In genomic region chr14:38409081-38409705, GRCh38 we compare ENCODE assay signal across 37 cellular contexts.
DNase-seq lines count a peak whose midpoint lies in the region; ATAC-seq, FAIRE-seq and TF ChIP-seq lines count a peak whose summit lies in the region.
"Had no signal": no experiment of that assay in that cellular context is flagged by ENCODE, and none has a peak within 500 bp of the region (broad histone marks: within the 10 kb centered on the region; RNA-seq: fewer than 3 reads in every experiment).

No MANE protein-coding gene starts in this region.

- H3F3A ChIP-seq in smooth muscle cell (ENCODE audit: low read depth): no peaks in the 10 kb centered on the region

- H3K9me3 Mint-ChIP-seq in astrocyte (ENCODE audit: unreplicated experiment): no peaks in the 10 kb centered on the region
- H3K9me3 Mint-ChIP-seq: activated T-helper 17 cell treated with anti-CD3 and anti-CD28 coated beads, Interleukin-2, amount 50 U/mL, for 72 hours had no signal

- H3K4me2 ChIP-seq in astrocyte (ENCODE audit: low read length): peak overlapping the region; percentile 18
- H3K4me2 ChIP-seq in smooth muscle cell: peak overlapping the region; percentile 0

- no peaks in the 10 kb centered on the region for H3K36me3 Mint-ChIP-seq in astrocyte (ENCODE audit: low read depth, unreplicated experiment)
- H3K36me3 Mint-ChIP-seq: natural killer cell treated with Interleukin-12 subunit alpha and Interleukin-12 subunit beta and Interleukin-15 and Interleukin-18, amount 100 ng/mL, for 72 hours had no signal

- H3K27me3 ChIP-seq in astrocyte (ENCODE audit: insufficient read depth, low read length) (no peaks in the 10 kb centered on the region), smooth muscle cell (ENCODE audit: low read depth) (no peaks in the 10 kb centered on the region)
- H3K27me3 ChIP-seq: cardiac muscle cell, foreskin keratinocyte, heart left ventricle had no signal

- H3K9ac ChIP-seq in astrocyte (ENCODE audit: low read length) (no peak overlapping the region), smooth muscle cell (ENCODE audit: low read depth) (no peak overlapping the region)

- H3K27ac Mint-ChIP-seq in astrocyte (ENCODE audit: unreplicated experiment): no peak overlapping the region
- H3K27ac Mint-ChIP-seq: activated T-helper 17 cell treated with anti-CD3 and anti-CD28 coated beads, Interleukin-2, amount 50 U/mL, for 72 hours; natural killer cell treated with Interleukin-12 subunit alpha and Interleukin-12 subunit beta and Interleukin-15 and Interleukin-18, amount 100 ng/mL, for 72 hours had no signal

- H3K4me3 ChIP-seq in astrocyte (ENCODE audit: insufficient read depth, low read depth, low read length) (no peak overlapping the region), foreskin fibroblast (ENCODE audit: low read depth in 1 of 2, low read length in 2 of 2) (no peak overlapping the region), smooth muscle cell (no peak overlapping the region)
- H3K4me3 ChIP-seq: cardiac muscle cell, coronary artery, heart left ventricle, thoracic aorta had no signal

- H3K9me3 ChIP-seq in astrocyte (ENCODE audit: insufficient read depth, low read depth, low read length): no peaks in the 10 kb centered on the region
- no peaks in the 10 kb centered on the region for H3K9me3 ChIP-seq in smooth muscle cell (replicated peaks; ENCODE audit: low read depth)
- H3K9me3 ChIP-seq: heart left ventricle, thoracic aorta had no signal

- DNase-seq in NCI-H1417 (lab: John Stamatoyannopoulos, UW) (peak; percentile 4 to 30 (median 15)), NCI-H1417 treated with DMSO at 0.1 percent for 48 hours (lab: John Stamatoyannopoulos, UW) (no peak), astrocyte (ENCODE audit: low read depth) (peak; percentile 36), foreskin fibroblast (peak; percentile 39 to 55), smooth muscle cell (lab: John Stamatoyannopoulos, UW; ENCODE audit: unreplicated experiment) (no peak), NCI-H1048 (lab: John Stamatoyannopoulos, UW) (no peak)
- DNase-seq: activated CD4-positive, alpha-beta T cell treated with anti-CD3 and anti-CD28 coated beads for 48 hours; activated naive CD4-positive, alpha-beta T cell treated with anti-CD3 and anti-CD28 coated beads, Interleukin-2, amount 50 U/mL, for 16 hours; amniotic stem cell; Calu3; effector memory CD4-positive, alpha-beta T cell; foreskin keratinocyte; heart left ventricle; KG1; MM.1S; NCI-H1436 treated with DMSO at 0.1 percent for 48 hours; NCI-H2081 treated with DMSO at 0.1 percent for 48 hours; NCI-H82; small intestine; stimulated activated CD4-positive, alpha-beta T cell treated with anti-CD3 and anti-CD28 coated beads, Interleukin-2, amount 100 ng/mL, for 24 hours; stimulated activated naive CD8-positive, alpha-beta T cell treated with anti-CD3 and anti-CD28 coated beads, Interleukin-15, Interleukin-2, amounts not matched to agents 100 U/mL and 50 U/mL, for 24 hours; WERI-Rb-1 had no signal

- 78% methylated on average over 2 of the region's 2 CpGs for WGBS in smooth muscle cell (ENCODE audit: low lambda C conversion rate)

- no peak overlapping the region for H2AFZ ChIP-seq in astrocyte (ENCODE audit: low read depth, low read length)
- H2AFZ ChIP-seq in smooth muscle cell (ENCODE audit: low read depth): no peak overlapping the region

- H3K79me2 ChIP-seq in astrocyte (ENCODE audit: insufficient read depth, low read length) (no peaks in the 10 kb centered on the region), smooth muscle cell (ENCODE audit: low read depth) (no peaks in the 10 kb centered on the region)

- no peak for TF ChIP-seq CTCF in astrocyte (IDR thresholded peaks at IDR 0.05; ENCODE audit: insufficient read depth, low read depth, low read length)
- TF ChIP-seq CTCF in foreskin fibroblast (IDR thresholded peaks at IDR 0.05; ENCODE audit: low read depth, low read length): no peak
- TF ChIP-seq CTCF in smooth muscle cell (IDR thresholded peaks at IDR 0.05; ENCODE audit: borderline replicate concordance, insufficient read depth, poor library complexity, severe bottlenecking): no peak

- ATAC-seq in HG02798 (IDR thresholded peaks at IDR 0.05; ENCODE audit: poor library complexity, unreplicated experiment): no peak
- no peak for ATAC-seq in HG02623 (IDR thresholded peaks at IDR 0.05; ENCODE audit: unreplicated experiment)
- ATAC-seq: activated T-helper 17 cell treated with anti-CD3 and anti-CD28 coated beads, Interleukin-2, amount 50 U/mL, for 72 hours; foreskin keratinocyte; heart left ventricle; natural killer cell treated with Interleukin-12 subunit alpha and Interleukin-12 subunit beta and Interleukin-15 and Interleukin-18, amount 100 ng/mL, for 72 hours; stimulated activated naive CD8-positive, alpha-beta T cell treated with anti-CD3 and anti-CD28 coated beads, Interleukin-15, Interleukin-2, amounts not matched to agents 100 U/mL and 50 U/mL, for 24 hours had no signal

- no peaks in the 10 kb centered on the region for H3K27me3 Mint-ChIP-seq in astrocyte (ENCODE audit: low read depth, unreplicated experiment)
- H3K27me3 Mint-ChIP-seq: activated T-helper 17 cell treated with anti-CD3 and anti-CD28 coated beads, Interleukin-2, amount 50 U/mL, for 72 hours; natural killer cell treated with Interleukin-12 subunit alpha and Interleukin-12 subunit beta and Interleukin-15 and Interleukin-18, amount 100 ng/mL, for 72 hours had no signal

- H3K27ac ChIP-seq in astrocyte (ENCODE audit: low read depth, low read length) (no peak overlapping the region), smooth muscle cell (ENCODE audit: low read depth) (peak overlapping the region; percentile 1)
- H3K27ac ChIP-seq: 22Rv1, cardiac muscle cell, epithelial cell of prostate, foreskin keratinocyte, heart left ventricle, HL-60, WERI-Rb-1 had no signal

- no peak overlapping the region for H3K4me3 Mint-ChIP-seq in astrocyte (ENCODE audit: unreplicated experiment)
- H3K4me3 Mint-ChIP-seq: activated T-helper 17 cell treated with anti-CD3 and anti-CD28 coated beads, Interleukin-2, amount 50 U/mL, for 72 hours; natural killer cell treated with Interleukin-12 subunit alpha and Interleukin-12 subunit beta and Interleukin-15 and Interleukin-18, amount 100 ng/mL, for 72 hours had no signal

- no peaks in the 10 kb centered on the region for H3K36me3 ChIP-seq in astrocyte (ENCODE audit: insufficient read depth, low read length)
- no peaks in the 10 kb centered on the region for H3K36me3 ChIP-seq in smooth muscle cell (ENCODE audit: low read depth)
- H3K36me3 ChIP-seq: cardiac muscle cell, heart left ventricle, thoracic aorta, WERI-Rb-1 had no signal

- FAIRE-seq in astrocyte (lab: Jason Lieb, UNC): peak; percentile 82
- FAIRE-seq: GM18507, GM19239, H1, RCC 7860, small intestine, urothelium cell line had no signal

- no peaks in the 10 kb centered on the region for H4K20me1 ChIP-seq in astrocyte (ENCODE audit: insufficient read depth, low read length)
- H4K20me1 ChIP-seq in smooth muscle cell (ENCODE audit: low read depth): no peaks in the 10 kb centered on the region

- H3K4me1 Mint-ChIP-seq in astrocyte (ENCODE audit: low read depth, unreplicated experiment): peaks cover 17% of the 10 kb centered on the region
- H3K4me1 Mint-ChIP-seq: activated T-helper 17 cell treated with anti-CD3 and anti-CD28 coated beads, Interleukin-2, amount 50 U/mL, for 72 hours had no signal

- peaks cover 12% of the 10 kb centered on the region for H3K4me1 ChIP-seq in astrocyte (ENCODE audit: insufficient read depth, low read length)
- peaks cover 17% of the 10 kb centered on the region for H3K4me1 ChIP-seq in smooth muscle cell (ENCODE audit: low read depth)
- H3K4me1 ChIP-seq: foreskin keratinocyte had no signal

Comparison
In these comparisons a context has a peak if more than half of its experiments do, and no peak if none do; other contexts are left out.
1. DNase-seq: peak in NCI-H1417 (3 of 3), astrocyte (single experiment) and foreskin fibroblast (2 of 2); none in NCI-H1417 treated with DMSO at 0.1 percent for 48 hours (single experiment), smooth muscle cell (single experiment) and NCI-H1048 (single experiment).